Comparison of ENCODE assay signal across 37 cellular contexts in the genomic region with DNA sequence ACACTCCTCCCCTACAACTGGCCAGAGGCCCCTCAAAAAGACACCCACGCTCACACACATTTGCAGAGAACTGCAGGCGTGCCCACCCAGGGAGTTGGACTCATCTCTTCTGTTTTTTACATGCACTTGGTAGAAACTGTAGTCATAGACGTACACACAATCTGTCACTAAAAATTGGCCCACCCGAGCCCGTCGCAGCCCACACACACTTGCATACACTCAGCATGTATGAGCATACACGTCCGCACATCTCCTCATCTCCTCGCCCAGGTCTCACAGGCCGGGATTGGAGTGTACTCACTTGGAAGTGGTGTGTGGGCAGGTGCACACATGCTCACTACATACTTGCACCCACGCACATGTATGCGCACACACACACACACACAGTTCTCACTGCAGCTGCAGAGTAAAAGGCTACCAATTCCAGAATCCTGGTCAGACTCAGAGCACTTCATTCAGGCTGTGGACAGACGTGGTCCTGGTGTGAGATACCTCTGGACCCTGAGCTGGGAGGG. TPM values are rescaled to one million over a fixed set of nuclear protein-coding genes. Genes with fewer than 3 reads are reported as not detected.
"Had no signal": no experiment of that assay in that cellular context is flagged by ENCODE, and none has a peak within 500 bp of the region (broad histone marks: within the 10 kb centered on the region; RNA-seq: fewer than 3 reads in every experiment).

No MANE protein-coding gene starts in this region.

- H3K4me1 ChIP-seq: Peyer's patch had no signal

- H3K4me3 ChIP-seq: Peyer's patch had no signal

- H3K27me3 ChIP-seq: brain microvascular endothelial cell, Peyer's patch had no signal

- ATAC-seq: activated CD8-positive, alpha-beta memory T cell treated with anti-CD3 and anti-CD28 coated beads, Interleukin-2, amount 10 ng/mL, durations not matched to agents 7 days and 5 days; activated naive CD8-positive, alpha-beta T cell treated with anti-CD3 and anti-CD28 coated beads, Interleukin-2, amount 50 U/mL, for 24 hours; PC-3; Right ventricle myocardium inferior; SK-N-SH treated with all-trans-retinoic acid at 6 μM for 48 hours had no signal

- H3K9me3 ChIP-seq: Peyer's patch had no signal

- H3K27ac ChIP-seq: brain microvascular endothelial cell, Peyer's patch, VCaP had no signal

- DNase-seq: activated B cell treated with CpG ODN at 0.5 μM for 24 hours; activated CD4-positive, alpha-beta memory T cell treated with anti-CD3 and anti-CD28 coated beads, Interleukin-2, amount 10 ng/mL, durations not matched to agents 7 days and 5 days; activated CD4-positive, alpha-beta T cell treated with anti-CD3 and anti-CD28 coated beads for 48 hours; activated CD4-positive, CD25-positive, alpha-beta regulatory T cell treated with anti-CD3 and anti-CD28 coated beads, Interleukin-2, amount 50 U/mL, for 72 hours; activated CD8-positive, alpha-beta memory T cell treated with anti-CD3 and anti-CD28 coated beads for 24 hours; activated CD8-positive, alpha-beta memory T cell treated with anti-CD3 and anti-CD28 coated beads, Interleukin-2, amount 10 ng/mL, durations not matched to agents 7 days and 5 days; activated CD8-positive, alpha-beta memory T cell treated with anti-CD3 and anti-CD28 coated beads, Interleukin-2, amount 50 U/mL, for 48 hours; activated effector memory CD4-positive, alpha-beta T cell treated with Interleukin-2 at 50 U/mL for 16 hours; activated naive CD4-positive, alpha-beta T cell treated with anti-CD3 and anti-CD28 coated beads, Interleukin-2, amount 10 ng/mL, durations not matched to agents 7 days and 5 days; activated naive CD8-positive, alpha-beta T cell treated with anti-CD3 and anti-CD28 coated beads, Interleukin-2, amount 50 U/mL, for 24 hours; activated T-cell treated with anti-CD3 and anti-CD28 coated beads, Interleukin-2, amount 50 U/mL, for 48 hours; brain microvascular endothelial cell; central memory CD4-positive, alpha-beta T cell; NCI-H1105; NCI-H1436; NCI-H1694; NCI-H2029; NCI-H2107; NCI-H2171; NCI-H510A; NCI-H526; NCI-H748 treated with DMSO at 0.1 percent for 48 hours; NK-92 treated with Interleukin-12 subunit alpha and Interleukin-12 subunit beta, amount 100 ng/mL, for 24 hours; PC-3; Peyer's patch; RPMI8226; SIG-M5; SW 1271; T-helper 1 cell; T-helper 2 cell; T-helper 9 cell had no signal

- H3K36me3 ChIP-seq: brain microvascular endothelial cell, Peyer's patch had no signal

RNA-seq across cellular contexts. Expression of gene CELF4, which starts 19.5 kb away (rescaled TPM):
- total RNA-seq: activated B cell treated with CpG ODN at 0.5 μM for 24 hours; activated CD4-positive, alpha-beta memory T cell treated with anti-CD3 and anti-CD28 coated beads, Interleukin-2, amount 10 ng/mL, durations not matched to agents 7 days and 5 days; activated CD8-positive, alpha-beta memory T cell treated with anti-CD3 and anti-CD28 coated beads, Interleukin-2, amount 10 ng/mL, durations not matched to agents 7 days and 5 days; aorta; MCF 10A; Right ventricle myocardium inferior; SK-MEL-5 had no signal
